ENCODE assay signal across 13 cellular contexts in the genomic region with DNA sequence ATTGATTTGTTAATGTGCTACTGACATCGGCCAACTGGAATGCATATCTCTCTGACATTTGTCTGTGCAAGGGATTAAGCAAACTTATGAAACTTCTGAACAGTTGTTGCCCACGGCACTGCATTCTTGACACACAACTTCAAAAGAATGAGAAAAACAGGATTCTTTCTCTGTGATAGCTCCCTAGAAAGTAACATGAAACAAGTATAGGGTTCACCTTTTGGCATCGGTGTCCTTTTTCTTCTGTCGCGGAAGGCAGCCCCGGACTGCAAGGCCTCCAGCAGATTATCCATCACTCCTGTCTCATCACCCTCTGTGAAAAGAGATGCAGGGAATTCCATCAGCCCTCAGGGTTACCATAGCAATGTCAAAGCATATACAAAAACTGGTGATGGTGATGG.
DNase-seq lines count a peak whose midpoint lies in the region; ATAC-seq and TF ChIP-seq lines count a peak whose summit lies in the region.
"Had no signal": no experiment of that assay in that cellular context is flagged by ENCODE, and none has a peak within 500 bp of the region (broad histone marks: within the 10 kb centered on the region; RNA-seq: fewer than 3 reads in every experiment).

No MANE protein-coding gene starts in this region.

- TF ChIP-seq CTCF in MCF 10A (IDR thresholded peaks at IDR 0.05; ENCODE audit: unreplicated experiment) (no peak), spleen (IDR thresholded peaks at IDR 0.05 in 8 of 11, conservative IDR thresholded peaks at IDR 0.05 in 3 of 11) (no peak)

- H3K4me3 Mint-ChIP-seq in MCF 10A (ENCODE audit: unreplicated experiment) = peak overlapping the region; percentile 26
- H3K4me3 Mint-ChIP-seq: activated naive CD8-positive, alpha-beta T cell treated with anti-CD3 and anti-CD28 coated beads, Interleukin-2, amount 50 U/mL, for 24 hours; T-helper 2 cell treated with Interferon-gamma antibody and Interleukin-4, amounts not matched to agents 5 μg/mL and 100 μg/mL, for 36 hours had no signal

- TF ChIP-seq POLR2A in spleen (IDR thresholded peaks at IDR 0.05) = no peak

- H3K27ac Mint-ChIP-seq in MCF 10A (ENCODE audit: low read depth, unreplicated experiment) = peak overlapping the region; percentile 82
- H3K27ac Mint-ChIP-seq: activated naive CD8-positive, alpha-beta T cell treated with anti-CD3 and anti-CD28 coated beads, Interleukin-2, amount 50 U/mL, for 24 hours; T-helper 2 cell treated with Interferon-gamma antibody and Interleukin-4, amounts not matched to agents 5 μg/mL and 100 μg/mL, for 36 hours had no signal

- intact Hi-C loops in MCF 10A (cut with micrococcal nuclease) (loop anchor here (5.0 kb wide), 2 partner anchors 133 to 563 kb away; no protein-coding TSS in a partner anchor), spleen (cut with DNase I; ENCODE audit: low total_unique reads) (no loop called here)

- no peaks in the 10 kb centered on the region for H3K27me3 Mint-ChIP-seq in MCF 10A (ENCODE audit: insufficient read depth, unreplicated experiment)
- H3K27me3 Mint-ChIP-seq: activated naive CD8-positive, alpha-beta T cell treated with anti-CD3 and anti-CD28 coated beads, Interleukin-2, amount 50 U/mL, for 24 hours had no signal

- ATAC-seq in GM18519 (IDR thresholded peaks at IDR 0.05; ENCODE audit: low FRiP score, unreplicated experiment) = no peak
- ATAC-seq: activated naive CD8-positive, alpha-beta T cell treated with anti-CD3 and anti-CD28 coated beads, Interleukin-2, amount 50 U/mL, for 24 hours; psoas muscle had no signal

- peaks cover 36% of the 10 kb centered on the region for H3K4me1 Mint-ChIP-seq in MCF 10A (ENCODE audit: insufficient read depth, unreplicated experiment)
- H3K4me1 Mint-ChIP-seq: activated naive CD8-positive, alpha-beta T cell treated with anti-CD3 and anti-CD28 coated beads, Interleukin-2, amount 50 U/mL, for 24 hours had no signal

- H3K9me3 ChIP-seq in spleen = no peaks in the 10 kb centered on the region
- H3K9me3 ChIP-seq: psoas muscle, upper lobe of left lung had no signal

- H3K9me3 Mint-ChIP-seq in MCF 10A (ENCODE audit: unreplicated experiment) = no peaks in the 10 kb centered on the region
- H3K9me3 Mint-ChIP-seq: activated naive CD8-positive, alpha-beta T cell treated with anti-CD3 and anti-CD28 coated beads, Interleukin-2, amount 50 U/mL, for 24 hours; T-helper 2 cell treated with Interferon-gamma antibody and Interleukin-4, amounts not matched to agents 5 μg/mL and 100 μg/mL, for 36 hours had no signal

- no TSS peak for BruUV-seq in MCF 10A (replicated peaks; lab: Mats Ljungman, UMichigan)

- H3K4me3 ChIP-seq in spleen = no peak overlapping the region
- H3K4me3 ChIP-seq: psoas muscle, upper lobe of left lung had no signal

- H3K27me3 ChIP-seq in spleen (replicated peaks in 1 of 7) = no peaks in the 10 kb centered on the region
- H3K27me3 ChIP-seq: upper lobe of left lung had no signal

- CTCF ChIA-PET in MCF 10A (lab: Yijun Ruan, JAX) = interaction anchor here (0.9 to 1.5 kb wide), 3 partner anchors 92 to 132 kb away, joined by 4 read pairs; no protein-coding TSS in a partner anchor

- POLR2A ChIA-PET in MCF 10A (lab: Yijun Ruan, JAX) = no interaction called here

- 74 to 91% (median 87%) methylated on average over 6 of the region's 6 CpGs for WGBS in spleen, 5 donors

- peaks cover 7% of the 10 kb centered on the region for H3K36me3 Mint-ChIP-seq in MCF 10A (ENCODE audit: insufficient read depth, unreplicated experiment)

- no peaks in the 10 kb centered on the region for H3K36me3 ChIP-seq in spleen
- H3K36me3 ChIP-seq: upper lobe of left lung had no signal

- H3K27ac ChIP-seq in spleen = no peak overlapping the region
- H3K27ac ChIP-seq: psoas muscle, upper lobe of left lung had no signal

- no peaks in the 10 kb centered on the region for H3K4me1 ChIP-seq in spleen
- H3K4me1 ChIP-seq: psoas muscle had no signal

- DNase-seq in NCI-H82 (lab: John Stamatoyannopoulos, UW) (peak; percentile 33), NCI-H82 treated with DMSO at 0.1 percent for 48 hours (lab: John Stamatoyannopoulos, UW; ENCODE audit: unreplicated experiment) (no peak), MCF 10A (ENCODE audit: unreplicated experiment) (peak; percentile 45), kidney glomerular epithelial cell (lab: John Stamatoyannopoulos, UW) (peak; percentile 38), spleen (no peak), UCSD-AML1 (lab: John Stamatoyannopoulos, UW; ENCODE audit: unreplicated experiment) (no peak), T-helper 1 cell (no peak)
- DNase-seq: activated naive CD8-positive, alpha-beta T cell treated with anti-CD3 and anti-CD28 coated beads, Interleukin-2, amount 50 U/mL, for 24 hours; NCI-H1417 treated with DMSO at 0.1 percent for 48 hours; psoas muscle; upper lobe of left lung had no signal

Comparison
In these comparisons a context has a peak if more than half of its experiments do, and no peak if none do; other contexts are left out.
1. DNase-seq: peak in NCI-H82 (single experiment), MCF 10A (single experiment) and kidney glomerular epithelial cell (single experiment); none in NCI-H82 treated with DMSO at 0.1 percent for 48 hours (single experiment), spleen (single experiment), UCSD-AML1 (single experiment) and T-helper 1 cell (0 of 5).